Comparison of ENCODE assay signal across 29 cellular contexts in genomic region chr1:118661769-118662320, GRCh38.
"Had no signal": no experiment of that assay in that cellular context is flagged by ENCODE, and none has a peak within 500 bp of the region (broad histone marks: within the 10 kb centered on the region; RNA-seq: fewer than 3 reads in every experiment).

No MANE protein-coding gene starts in this region.

- H3K9me3 ChIP-seq: adrenal gland, ascending aorta, colonic mucosa, gastrocnemius medialis, right lobe of liver, tibial artery had no signal

- H3K4me2 ChIP-seq: neural progenitor cell had no signal

- H3K4me1 Mint-ChIP-seq: mesothelial cell of epicardium; naive thymus-derived CD8-positive, alpha-beta T cell; stimulated activated effector memory CD8-positive, alpha-beta T cell treated with anti-CD3 and anti-CD28 coated beads, Interleukin-12 subunit alpha, Interleukin-12 subunit beta, amount 100 ng/mL, for 72 hours; stimulated activated naive CD8-positive, alpha-beta T cell treated with anti-CD3 and anti-CD28 coated beads, Interleukin-15, amount 100 ng/mL, for 72 hours had no signal

- H3K27me3 Mint-ChIP-seq: activated naive CD8-positive, alpha-beta T cell; activated T-cell treated with anti-CD3 and anti-CD28 coated beads, Interleukin-2, amount 50 U/mL, for 24 hours; effector memory CD8-positive, alpha-beta T cell; naive thymus-derived CD8-positive, alpha-beta T cell; stimulated activated naive CD8-positive, alpha-beta T cell treated with anti-CD3 and anti-CD28 coated beads, Interleukin-15, amount 100 ng/mL, for 72 hours had no signal

- H3K27me3 ChIP-seq: adrenal gland, ascending aorta, colonic mucosa, gastrocnemius medialis, neural progenitor cell, right lobe of liver, tibial artery had no signal

- H3K4me3 Mint-ChIP-seq: activated naive CD8-positive, alpha-beta T cell; activated T-cell treated with anti-CD3 and anti-CD28 coated beads, Interleukin-2, amount 50 U/mL, for 24 hours; effector memory CD8-positive, alpha-beta T cell; mesothelial cell of epicardium; naive thymus-derived CD8-positive, alpha-beta T cell; neural progenitor cell; stimulated activated effector memory CD8-positive, alpha-beta T cell treated with anti-CD3 and anti-CD28 coated beads, Interleukin-12 subunit alpha, Interleukin-12 subunit beta, amount 100 ng/mL, for 72 hours; stimulated activated naive CD8-positive, alpha-beta T cell treated with anti-CD3 and anti-CD28 coated beads, Interleukin-15, amount 100 ng/mL, for 72 hours had no signal

- FAIRE-seq: endothelial cell of umbilical vein, islet of Langerhans, small intestine, TTC549 had no signal

- ATAC-seq: effector memory CD8-positive, alpha-beta T cell; esophagus mucosa; gastrocnemius medialis; left ventricle myocardium superior; naive thymus-derived CD8-positive, alpha-beta T cell; right lobe of liver; stimulated activated effector memory CD8-positive, alpha-beta T cell treated with anti-CD3 and anti-CD28 coated beads, Interleukin-12 subunit alpha, Interleukin-12 subunit beta, amount 100 ng/mL, for 72 hours; stimulated activated naive CD8-positive, alpha-beta T cell treated with anti-CD3 and anti-CD28 coated beads, Interleukin-15, amount 100 ng/mL, for 72 hours had no signal

- H3K36me3 Mint-ChIP-seq: activated naive CD8-positive, alpha-beta T cell; mesothelial cell of epicardium; neural progenitor cell; stimulated activated effector memory CD8-positive, alpha-beta T cell treated with anti-CD3 and anti-CD28 coated beads, Interleukin-12 subunit alpha, Interleukin-12 subunit beta, amount 100 ng/mL, for 72 hours had no signal

- H3K4me1 ChIP-seq: adrenal gland, ascending aorta, colonic mucosa, neural progenitor cell, right lobe of liver, tibial artery had no signal

- H3K36me3 ChIP-seq: adrenal gland, ascending aorta, colonic mucosa, gastrocnemius medialis, neural progenitor cell, right lobe of liver, tibial artery had no signal

- H2AFZ ChIP-seq: neural progenitor cell had no signal

- DNase-seq: activated CD4-positive, alpha-beta T cell treated with anti-CD3 and anti-CD28 coated beads for 1 hour; activated naive CD4-positive, alpha-beta T cell; activated T-cell treated with anti-CD3 and anti-CD28 coated beads, Interleukin-2, amount 50 U/mL, for 24 hours; adrenal gland; central memory CD4-positive, alpha-beta T cell; colonic mucosa; dorsolateral prefrontal cortex; effector memory CD8-positive, alpha-beta T cell; gastrocnemius medialis; hypothalamus; left ventricle myocardium superior; mammary epithelial cell; naive thymus-derived CD8-positive, alpha-beta T cell; posterior cingulate gyrus; right lobe of liver; small intestine; stimulated activated CD4-positive, alpha-beta T cell treated with anti-CD3 and anti-CD28 coated beads, Interleukin-2, amount 100 ng/mL, for 24 hours; stimulated activated naive CD8-positive, alpha-beta T cell treated with anti-CD3 and anti-CD28 coated beads, Interleukin-15, amount 100 ng/mL, for 72 hours; tibial artery had no signal

- H3K27ac Mint-ChIP-seq: activated naive CD8-positive, alpha-beta T cell; activated T-cell treated with anti-CD3 and anti-CD28 coated beads, Interleukin-2, amount 50 U/mL, for 24 hours; activated T-helper 2 cell treated with anti-CD3 and anti-CD28 coated beads, Interferon-gamma antibody, Interleukin-2, Interleukin-4, amounts not matched to agents 10 μg/mL and 5 μg/mL and 100 μg/mL, durations not matched to agents 14 hours and 24 hours and 36 hours; effector memory CD8-positive, alpha-beta T cell; mesothelial cell of epicardium; naive thymus-derived CD8-positive, alpha-beta T cell; neural progenitor cell; stimulated activated effector memory CD8-positive, alpha-beta T cell treated with anti-CD3 and anti-CD28 coated beads, Interleukin-12 subunit alpha, Interleukin-12 subunit beta, amount 100 ng/mL, for 72 hours had no signal

- H3K27ac ChIP-seq: adrenal gland, ascending aorta, colonic mucosa, dorsolateral prefrontal cortex, gastrocnemius medialis, neural progenitor cell, right lobe of liver, tibial artery had no signal

- H3K4me3 ChIP-seq: adrenal gland, ascending aorta, colonic mucosa, dorsolateral prefrontal cortex, gastrocnemius medialis, neural progenitor cell, right lobe of liver, tibial artery had no signal

- H3K9ac ChIP-seq: neural progenitor cell had no signal
